1 cellular context compared by ENCODE assay signal in genomic region chr17:77460514-77461046, GRCh38.
TF ChIP-seq lines count a peak whose summit lies in the region.

No MANE protein-coding gene starts in this region.

TF ChIP-seq in GM23338, 12 proteins besides CTCF, POLR2A, EP300 and RAD21 (continued from another document):
- no peak for TF ChIP-seq ZNF462 (CRISPR knock-in tag; IDR thresholded peaks at IDR 0.05)
- no peak for TF ChIP-seq EZH2phosphoT487 (IDR thresholded peaks at IDR 0.05; ENCODE audit: unreplicated experiment)
- no peak for TF ChIP-seq ZNF331 (CRISPR knock-in tag; IDR thresholded peaks at IDR 0.05; ENCODE audit: low read depth)
- TF ChIP-seq EZH2 (IDR thresholded peaks at IDR 0.05; ENCODE audit: low read depth, unreplicated experiment), result no peak
